In genomic region chr17:43315369-43315768, GRCh38 we compare ENCODE assay signal across 22 cellular contexts.
"Had no signal": no experiment of that assay in that cellular context is flagged by ENCODE, and none has a peak within 500 bp of the region (broad histone marks: within the 10 kb centered on the region; RNA-seq: fewer than 3 reads in every experiment).

No MANE protein-coding gene starts in this region.

- H3K27me3 Mint-ChIP-seq: T-cell had no signal

- H3K9me3 ChIP-seq: SK-N-SH had no signal

- ATAC-seq: Panc1, T-cell had no signal

- H3K4me3 Mint-ChIP-seq: T-helper 1 cell treated with Interleukin-12 subunit alpha and Interleukin-12 subunit beta and Interleukin-4 antibody, amounts not matched to agents 30 μg/mL and 1 μg/mL, for 36 hours had no signal

- H3K9ac ChIP-seq: SK-N-SH had no signal

- DNase-seq: KBM-7, MV-4-11, NCI-H1048, NCI-H1105, NCI-H1417, NCI-H1436 treated with DMSO at 0.1 percent for 48 hours, NCI-H1694, NCI-H187 treated with DMSO at 0.1 percent for 48 hours, NCI-H2029 treated with DMSO at 0.1 percent for 48 hours, NCI-H2171 treated with DMSO at 0.1 percent for 48 hours, NCI-H345, NCI-H446 treated with DMSO at 0.1 percent for 48 hours, NCI-H510A treated with DMSO at 0.1 percent for 48 hours, NCI-H526, SHP77, SK-N-SH, SW 1271, T-cell had no signal

- H3K4me2 ChIP-seq: SK-N-SH had no signal

- H3K27ac Mint-ChIP-seq: T-cell; T-helper 1 cell treated with Interleukin-12 subunit alpha and Interleukin-12 subunit beta and Interleukin-4 antibody, amounts not matched to agents 30 μg/mL and 1 μg/mL, for 36 hours had no signal

- H3K27ac ChIP-seq: HL-60, RWPE1 had no signal
